In the genomic region with DNA sequence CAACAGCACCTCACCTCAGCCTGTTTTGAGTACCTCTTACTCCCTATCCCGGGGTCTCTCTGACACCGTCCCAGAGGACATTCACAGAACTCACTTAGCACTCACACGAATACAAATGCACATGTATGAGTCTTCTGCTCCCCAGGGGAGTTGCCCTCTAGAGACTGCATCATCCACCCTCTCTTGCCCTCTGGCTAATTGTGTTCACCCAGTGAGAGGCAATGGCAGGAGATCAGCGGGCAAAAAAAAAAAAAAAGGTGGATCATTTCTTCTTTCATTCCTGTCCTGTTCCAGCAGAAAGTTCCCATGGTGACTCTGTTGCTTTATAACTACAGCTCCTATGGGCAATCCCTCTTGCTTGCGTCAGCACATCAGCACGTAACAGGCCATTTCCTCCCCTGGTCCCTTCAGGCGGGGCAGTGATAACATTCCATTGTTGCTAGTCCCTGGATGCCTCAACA, we compare ENCODE assay signal across 12 cellular contexts. TPM values are rescaled to one million over a fixed set of nuclear protein-coding genes. Genes with fewer than 3 reads are reported as not detected.
DNase-seq lines count a peak whose midpoint lies in the region; TF ChIP-seq lines count a peak whose summit lies in the region.
"Had no signal": no experiment of that assay in that cellular context is flagged by ENCODE, and none has a peak within 500 bp of the region (broad histone marks: within the 10 kb centered on the region; RNA-seq: fewer than 3 reads in every experiment).

No MANE protein-coding gene starts in this region.

- H3K27me3 Mint-ChIP-seq in Caco-2 (ENCODE audit: insufficient read depth, unreplicated experiment), result no peaks in the 10 kb centered on the region
- peaks cover 7% of the 10 kb centered on the region for H3K27me3 Mint-ChIP-seq in dendritic cell treated with granulocyte-macrophage colony-stimulating factor and Interleukin-4, amounts not matched to agents 40 ng/mL and 50 ng/mL, for 4 days

- H2BK12ac ChIP-seq in mesenchymal stem cell (ENCODE audit: low read length in 2 of 2), result no peak overlapping the region

- no peak overlapping the region for H3K14ac ChIP-seq in mesenchymal stem cell (ENCODE audit: low read length in 2 of 2)

- H2AFZ ChIP-seq in mesenchymal stem cell (ENCODE audit: low read depth, low read length), result no peak overlapping the region

- 58% methylated on average over 7 of the region's 7 CpGs for WGBS in mesenchymal stem cell

- H2BK120ac ChIP-seq in mesenchymal stem cell (ENCODE audit: low read depth, low read length), result no peak overlapping the region

- no peaks in the 10 kb centered on the region for H3K9me3 Mint-ChIP-seq in Caco-2 (ENCODE audit: unreplicated experiment)
- H3K9me3 Mint-ChIP-seq in dendritic cell treated with granulocyte-macrophage colony-stimulating factor and Interleukin-4, amounts not matched to agents 40 ng/mL and 50 ng/mL, for 4 days, result no peaks in the 10 kb centered on the region
- H3K9me3 Mint-ChIP-seq: activated CD4-positive, alpha-beta T cell treated with anti-CD3 and anti-CD28 coated beads, Interleukin-2, amount 10 ng/mL, durations not matched to agents 7 days and 5 days; CD14-positive monocyte had no signal

- H2AK5ac ChIP-seq in mesenchymal stem cell (ENCODE audit: low read length, severe bottlenecking), result no peak overlapping the region

- H3K4me3 ChIP-seq in Caco-2 (ENCODE audit: low read depth, low read length), result no peak overlapping the region
- H3K4me3 ChIP-seq in HUES6 (ENCODE audit: low read depth, low read length), result no peak overlapping the region
- no peak overlapping the region for H3K4me3 ChIP-seq in mesenchymal stem cell (ENCODE audit: insufficient read depth in 1 of 2, low read depth in 1 of 2, low read length in 2 of 2)
- H3K4me3 ChIP-seq in dorsolateral prefrontal cortex, result no peak overlapping the region

- H3K9me3 ChIP-seq in Caco-2 (0 out of 2 replicates have a peak, but pooled peaks cover 2% of the 10 kb centered on the region), HUES6 (ENCODE audit: control insufficient read depth, insufficient read depth, low read depth, low read length) (no peaks in the 10 kb centered on the region), mesenchymal stem cell (ENCODE audit: control insufficient read depth, low read length) (no peaks in the 10 kb centered on the region)

- peaks cover 25% of the 10 kb centered on the region for H3K4me1 Mint-ChIP-seq in Caco-2 (ENCODE audit: low read depth, unreplicated experiment)
- H3K4me1 Mint-ChIP-seq in dendritic cell treated with granulocyte-macrophage colony-stimulating factor and Interleukin-4, amounts not matched to agents 40 ng/mL and 50 ng/mL, for 4 days (ENCODE audit: low read depth), result peaks cover 27% of the 10 kb centered on the region

- peak overlapping the region; percentile 76 for H3K27ac Mint-ChIP-seq in Caco-2 (ENCODE audit: unreplicated experiment)
- H3K27ac Mint-ChIP-seq in dendritic cell treated with granulocyte-macrophage colony-stimulating factor and Interleukin-4, amounts not matched to agents 40 ng/mL and 50 ng/mL, for 4 days, result peak overlapping the region; percentile 17
- H3K27ac Mint-ChIP-seq: activated CD4-positive, alpha-beta T cell treated with anti-CD3 and anti-CD28 coated beads, Interleukin-2, amount 10 ng/mL, durations not matched to agents 7 days and 5 days; activated naive CD8-positive, alpha-beta T cell; CD14-positive monocyte had no signal

- H3K27ac ChIP-seq in HUES6 (ENCODE audit: low read depth, low read length) (no peak overlapping the region), mesenchymal stem cell (ENCODE audit: low read length, poor library complexity, severe bottlenecking) (no peak overlapping the region), dorsolateral prefrontal cortex (no peak overlapping the region)

- TF ChIP-seq CTCF in Caco-2 (IDR thresholded peaks at IDR 0.05; ENCODE audit: insufficient read depth in 1 of 2, low read depth in 1 of 2, low read length in 1 of 2, severe bottlenecking in 1 of 2, unreplicated experiment in 1 of 2) (no peak), dorsolateral prefrontal cortex (IDR thresholded peaks at IDR 0.05 in 54 of 56, conservative IDR thresholded peaks at IDR 0.05 in 2 of 56; ENCODE audit: low read depth in 1 of 56, partially characterized antibody in 56 of 56) (no peak)

- no peak overlapping the region for H3K4me2 ChIP-seq in mesenchymal stem cell (ENCODE audit: low read length, poor library complexity, severe bottlenecking)

- H3K23ac ChIP-seq in mesenchymal stem cell (ENCODE audit: low read length in 2 of 2), result no peak overlapping the region

- H4K91ac ChIP-seq in mesenchymal stem cell (ENCODE audit: low read length), result no peak overlapping the region

- H3K36me3 ChIP-seq in Caco-2 (ENCODE audit: control insufficient read depth, insufficient read depth, low read length), result no peaks in the 10 kb centered on the region
- no peaks in the 10 kb centered on the region for H3K36me3 ChIP-seq in HUES6 (ENCODE audit: control insufficient read depth, insufficient read depth, low read length)
- no peaks in the 10 kb centered on the region for H3K36me3 ChIP-seq in mesenchymal stem cell (ENCODE audit: control insufficient read depth in 1 of 2, insufficient read depth in 2 of 2, low read depth in 1 of 2, low read length in 2 of 2)

- BruUV-seq in Caco-2 (replicated peaks; lab: Mats Ljungman, UMichigan), result no TSS peak

- CTCF ChIA-PET in Caco-2 (lab: Charles Lee), result interaction anchor here (0.7 kb wide), 1 partner anchor 23 kb away, joined by 3 read pairs; no protein-coding TSS in a partner anchor

- peaks cover 5% of the 10 kb centered on the region for H3K36me3 Mint-ChIP-seq in Caco-2 (ENCODE audit: insufficient read depth, unreplicated experiment)
- no peaks in the 10 kb centered on the region for H3K36me3 Mint-ChIP-seq in dendritic cell treated with granulocyte-macrophage colony-stimulating factor and Interleukin-4, amounts not matched to agents 40 ng/mL and 50 ng/mL, for 4 days (ENCODE audit: low read depth)
- H3K36me3 Mint-ChIP-seq: activated naive CD8-positive, alpha-beta T cell; CD14-positive monocyte had no signal

- no peak overlapping the region for H2BK5ac ChIP-seq in mesenchymal stem cell (ENCODE audit: low read depth, low read length, poor library complexity, severe bottlenecking)

- H3K27me3 ChIP-seq in Caco-2 (replicated peaks; ENCODE audit: control insufficient read depth, insufficient read depth, low read length) (no peaks in the 10 kb centered on the region), HUES6 (ENCODE audit: control insufficient read depth, insufficient read depth, low read length) (no peaks in the 10 kb centered on the region), mesenchymal stem cell (ENCODE audit: control insufficient read depth in 1 of 2, insufficient read depth in 1 of 2, low read length in 2 of 2) (no peaks in the 10 kb centered on the region), dorsolateral prefrontal cortex (peaks cover 0 to 9% (median 0%) of the 10 kb centered on the region in 45 donors)

- intact Hi-C loops in Caco-2 (cut with micrococcal nuclease; ENCODE audit: unreplicated experiment), result no loop called here
- intact Hi-C loops in dendritic cell treated with granulocyte-macrophage colony-stimulating factor and Interleukin-4, amounts not matched to agents 40 ng/mL and 50 ng/mL, for 4 days (cut with micrococcal nuclease), result no loop called here
- intact Hi-C loops in dorsolateral prefrontal cortex (cut with DNase I), result no loop called here

- no peak overlapping the region for H4K8ac ChIP-seq in mesenchymal stem cell (ENCODE audit: low read length)

- no peak overlapping the region for H2BK15ac ChIP-seq in mesenchymal stem cell (ENCODE audit: low read depth, poor library complexity, severe bottlenecking)

- peak overlapping the region; percentile 27 for H3K9ac ChIP-seq in HUES6 (ENCODE audit: low read length)
- H3K9ac ChIP-seq in mesenchymal stem cell (ENCODE audit: low read length), result no peak overlapping the region

- peak; percentile 70 to 83 for DNase-seq in Caco-2
- peak; percentile 76 for DNase-seq in mesenchymal stem cell
- no peak for DNase-seq in cerebellar cortex (ENCODE audit: low spot score)
- no peak for DNase-seq in hypothalamus (lab: John Stamatoyannopoulos, UW)
- DNase-seq in NCI-H2227 treated with DMSO at 0.1 percent for 48 hours (lab: John Stamatoyannopoulos, UW), result no peak
- DNase-seq in dorsolateral prefrontal cortex, result no peak
- DNase-seq: activated CD4-positive, alpha-beta T cell treated with anti-CD3 and anti-CD28 coated beads, Interleukin-2, amount 10 ng/mL, durations not matched to agents 7 days and 5 days; SIG-M5 had no signal

- no peaks in the 10 kb centered on the region for H3K79me1 ChIP-seq in mesenchymal stem cell (replicated peaks; ENCODE audit: low read length, poor library complexity, severe bottlenecking)

- H3K4me3 Mint-ChIP-seq in Caco-2 (ENCODE audit: unreplicated experiment), result no peak overlapping the region
- H3K4me3 Mint-ChIP-seq in dendritic cell treated with granulocyte-macrophage colony-stimulating factor and Interleukin-4, amounts not matched to agents 40 ng/mL and 50 ng/mL, for 4 days, result no peak overlapping the region
- H3K4me3 Mint-ChIP-seq: activated CD4-positive, alpha-beta T cell treated with anti-CD3 and anti-CD28 coated beads, Interleukin-2, amount 10 ng/mL, durations not matched to agents 7 days and 5 days; activated naive CD8-positive, alpha-beta T cell; CD14-positive monocyte had no signal

- POLR2A ChIA-PET in Caco-2 (lab: Charles Lee), result interaction anchor here (1.2 kb wide), 1 partner anchor 15 kb away, joined by 5 read pairs; no protein-coding TSS in a partner anchor

- H3K4me1 ChIP-seq in Caco-2, result peaks cover 15% of the 10 kb centered on the region
- peaks cover 17% of the 10 kb centered on the region for H3K4me1 ChIP-seq in HUES6 (ENCODE audit: control insufficient read depth, insufficient read depth, low read length)
- peaks cover 2% of the 10 kb centered on the region for H3K4me1 ChIP-seq in mesenchymal stem cell (ENCODE audit: control insufficient read depth, insufficient read depth, low read depth, low read length)

- no peak overlapping the region for H3K18ac ChIP-seq in mesenchymal stem cell (ENCODE audit: low read depth in 1 of 2, low read length in 2 of 2)

- H3K4ac ChIP-seq in mesenchymal stem cell (ENCODE audit: low read depth in 1 of 2, low read length in 2 of 2), result no peak overlapping the region

RNA-seq across cellular contexts. Expression of gene SNX2, which starts 23.6 kb away (rescaled TPM):
- 115 and 123 TPM in 2 replicates for total RNA-seq in Caco-2 (2022)
- polyA plus RNA-seq in mesenchymal stem cell (2013, experiment 1 of 2), result 51.4 TPM
- 53.4 TPM for polyA plus RNA-seq in mesenchymal stem cell (2013, experiment 2 of 2)
- total RNA-seq in dorsolateral prefrontal cortex, result 10 to 100 TPM; 33.1 to 80.2 (median 54.6) TPM

Comparison
In these comparisons a context has a peak if more than half of its experiments do, and no peak if none do; other contexts are left out.
1. DNase-seq: peak in Caco-2 (2 of 2) and mesenchymal stem cell (single experiment); none in cerebellar cortex (single experiment), hypothalamus (0 of 51), NCI-H2227 treated with DMSO at 0.1 percent for 48 hours (single experiment) and dorsolateral prefrontal cortex (0 of 10).